Comparison of ENCODE assay signal across 8 cellular contexts in the genomic region with DNA sequence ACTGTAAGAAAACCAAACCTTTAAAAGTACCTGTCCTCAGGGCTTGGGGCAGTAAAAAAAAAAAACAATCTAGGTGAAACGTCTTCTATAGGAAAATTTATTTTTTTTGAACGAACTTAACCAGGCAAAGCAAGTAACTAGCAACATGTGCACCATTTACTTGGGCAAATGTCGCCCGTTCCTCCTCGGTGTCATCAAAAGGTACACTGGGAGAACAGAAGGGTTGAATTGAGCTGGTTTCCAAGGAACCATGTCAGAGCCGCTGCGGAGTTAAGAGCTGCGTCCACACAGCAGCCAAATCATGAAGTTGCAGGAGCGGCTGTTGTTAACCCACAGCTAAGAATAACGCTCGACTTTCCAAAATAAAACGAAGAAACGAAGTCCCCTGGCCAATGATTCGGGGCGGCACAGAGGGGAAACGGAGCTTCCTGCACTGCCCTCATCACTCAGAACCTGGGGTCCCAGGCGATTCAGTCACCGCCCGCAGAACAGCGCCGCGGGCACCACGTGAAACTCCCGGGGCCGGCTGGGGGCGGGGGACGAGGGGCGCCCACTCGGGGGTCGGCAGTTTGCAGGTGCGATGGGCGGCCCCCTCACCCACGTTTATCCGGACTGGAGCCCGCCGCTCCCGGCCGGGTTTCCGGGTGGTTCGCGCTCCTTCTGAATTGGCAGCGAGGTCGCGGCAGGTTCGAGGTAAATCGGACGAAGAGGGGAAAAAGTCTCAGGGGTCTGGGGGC. TPM values are rescaled to one million over a fixed set of nuclear protein-coding genes. Genes with fewer than 3 reads are reported as not detected.
A peak's percentile ranks its signal among the peaks of the same experiment; 100 is the strongest.
DNase-seq lines count a peak whose midpoint lies in the region; ATAC-seq and TF ChIP-seq lines count a peak whose summit lies in the region.
"Not testable (repeated sequence)": the region's sequence is repeated elsewhere in the genome, so short reads cannot be mapped to it uniquely, and the experiment has no call there.

No MANE protein-coding gene starts in this region.

- not testable (repeated sequence) for H3K27me3 Mint-ChIP-seq in CD4-positive, alpha-beta T cell; activated CD8-positive, alpha-beta memory T cell treated with anti-CD3 and anti-CD28 coated beads, Interleukin-2, amount 10 ng/mL, durations not matched to agents 7 days and 5 days; chondrocyte (ENCODE audit: low read depth); stimulated activated naive B cell treated with anti-CD40 and anti-IgM and Interleukin-4, amounts not matched to agents 10 μg/mL and 1 μg/mL and 100 μg/mL, for 72 hours

- H3K4me2 ChIP-seq in osteoblast (ENCODE audit: insufficient read depth, low read length): peak overlapping the region; percentile 72

- H4K20me1 ChIP-seq in osteoblast (ENCODE audit: insufficient read depth, low read length): not testable (repeated sequence)

- not testable (repeated sequence) for H3K27me3 ChIP-seq in CD4-positive, alpha-beta T cell (ENCODE audit: control insufficient read depth, insufficient read depth, low read length); NT2/D1 (ENCODE audit: insufficient read depth, insufficient read length); osteoblast (ENCODE audit: insufficient read depth, low read length)

- peak overlapping the region; percentile 87 for H3K4me3 Mint-ChIP-seq in CD4-positive, alpha-beta T cell
- peak overlapping the region; percentile 86 for H3K4me3 Mint-ChIP-seq in activated CD8-positive, alpha-beta memory T cell treated with anti-CD3 and anti-CD28 coated beads, Interleukin-2, amount 10 ng/mL, durations not matched to agents 7 days and 5 days
- peak overlapping the region; percentile 66 for H3K4me3 Mint-ChIP-seq in chondrocyte (ENCODE audit: unreplicated experiment)
- peak overlapping the region; percentile 87 to 92 for H3K4me3 Mint-ChIP-seq in stimulated activated naive B cell treated with anti-CD40 and anti-IgM and Interleukin-4, amounts not matched to agents 10 μg/mL and 1 μg/mL and 100 μg/mL, for 72 hours

- POLR2A ChIA-PET in CD4-positive, alpha-beta T cell (lab: Charles Lee): not testable (repeated sequence)

- ATAC-seq in CD4-positive, alpha-beta T cell (ENCODE audit: poor library complexity); activated CD8-positive, alpha-beta memory T cell treated with anti-CD3 and anti-CD28 coated beads, Interleukin-2, amount 10 ng/mL, durations not matched to agents 7 days and 5 days: not testable (repeated sequence)
- peak; percentile 10 for ATAC-seq in GM21786 (IDR thresholded peaks at IDR 0.05; ENCODE audit: unreplicated experiment)
- peak; percentile 7 to 10 for ATAC-seq in stimulated activated naive B cell treated with anti-CD40 and anti-IgM and Interleukin-4, amounts not matched to agents 10 μg/mL and 1 μg/mL and 100 μg/mL, for 72 hours (replicated peaks)

- CTCF ChIA-PET in CD4-positive, alpha-beta T cell (lab: Charles Lee); activated CD8-positive, alpha-beta memory T cell treated with anti-CD3 and anti-CD28 coated beads, Interleukin-2, amount 10 ng/mL, durations not matched to agents 7 days and 5 days (lab: Charles Lee): not testable (repeated sequence)

- not testable (repeated sequence) for H3K9me3 ChIP-seq in CD4-positive, alpha-beta T cell (ENCODE audit: control insufficient read depth, low read length); NT2/D1 (ENCODE audit: insufficient read depth, low read length); osteoblast (ENCODE audit: low read depth, low read length)

- H3K36me3 ChIP-seq in NT2/D1 (ENCODE audit: insufficient read depth, insufficient read length, low read length); osteoblast (ENCODE audit: insufficient read depth, low read length): not testable (repeated sequence)

- H2AFZ ChIP-seq in osteoblast (ENCODE audit: low read length): not testable (repeated sequence)

- not testable (repeated sequence) for H3K9ac ChIP-seq in NT2/D1 (ENCODE audit: insufficient read length, low read depth)

- peak in 7 of 10 experiments; percentile 6 to 39 (median 9) for DNase-seq in CD4-positive, alpha-beta T cell
- not testable (repeated sequence) for DNase-seq in NT2/D1 (ENCODE audit: low read depth, low spot score); chondrocyte (ENCODE audit: low spot score); osteoblast (ENCODE audit: insufficient read length, low spot score, missing footprints)
- DNase-seq in activated CD8-positive, alpha-beta memory T cell treated with anti-CD3 and anti-CD28 coated beads, Interleukin-2, amount 10 ng/mL, durations not matched to agents 7 days and 5 days: peak; percentile 64
- DNase-seq in stimulated activated naive B cell treated with anti-CD40 and anti-IgM and Interleukin-4, amounts not matched to agents 10 μg/mL and 1 μg/mL and 100 μg/mL, for 72 hours: peak; percentile 8

- H3K79me2 ChIP-seq in osteoblast (ENCODE audit: insufficient read depth, low read length): not testable (repeated sequence)

- not testable (repeated sequence) for H3K4me1 ChIP-seq in NT2/D1 (ENCODE audit: insufficient read depth, insufficient read length); osteoblast (ENCODE audit: insufficient read depth, low read length)

- intact Hi-C loops in CD4-positive, alpha-beta T cell (cut with DNase I, micrococcal nuclease): not testable (repeated sequence)

- peak overlapping the region; percentile 93 for H3K27ac Mint-ChIP-seq in CD4-positive, alpha-beta T cell
- H3K27ac Mint-ChIP-seq in activated CD8-positive, alpha-beta memory T cell treated with anti-CD3 and anti-CD28 coated beads, Interleukin-2, amount 10 ng/mL, durations not matched to agents 7 days and 5 days: peak overlapping the region; percentile 84
- not testable (repeated sequence) for H3K27ac Mint-ChIP-seq in chondrocyte (ENCODE audit: unreplicated experiment)
- peak overlapping the region; percentile 89 for H3K27ac Mint-ChIP-seq in stimulated activated naive B cell treated with anti-CD40 and anti-IgM and Interleukin-4, amounts not matched to agents 10 μg/mL and 1 μg/mL and 100 μg/mL, for 72 hours

- H3K27ac ChIP-seq in CD4-positive, alpha-beta T cell (ENCODE audit: low read depth, low read length): peak overlapping the region; percentile 7
- not testable (repeated sequence) for H3K27ac ChIP-seq in osteoblast (ENCODE audit: low read depth, low read length)

- TF ChIP-seq CTCF in CD4-positive, alpha-beta T cell (IDR thresholded peaks at IDR 0.05); chondrocyte (IDR thresholded peaks at IDR 0.05); osteoblast (IDR thresholded peaks at IDR 0.05; ENCODE audit: extremely low read depth, low read depth, low read length): not testable (repeated sequence)

- H3K9me3 Mint-ChIP-seq in CD4-positive, alpha-beta T cell; activated CD8-positive, alpha-beta memory T cell treated with anti-CD3 and anti-CD28 coated beads, Interleukin-2, amount 10 ng/mL, durations not matched to agents 7 days and 5 days (ENCODE audit: low read depth); chondrocyte (ENCODE audit: low read depth); stimulated activated naive B cell treated with anti-CD40 and anti-IgM and Interleukin-4, amounts not matched to agents 10 μg/mL and 1 μg/mL and 100 μg/mL, for 72 hours: not testable (repeated sequence)

- peaks cover 13% of the 10 kb centered on the region for H3K4me1 Mint-ChIP-seq in CD4-positive, alpha-beta T cell (ENCODE audit: low read depth)
- peaks cover 13% of the 10 kb centered on the region for H3K4me1 Mint-ChIP-seq in activated CD8-positive, alpha-beta memory T cell treated with anti-CD3 and anti-CD28 coated beads, Interleukin-2, amount 10 ng/mL, durations not matched to agents 7 days and 5 days
- H3K4me1 Mint-ChIP-seq in chondrocyte (ENCODE audit: low read depth); stimulated activated naive B cell treated with anti-CD40 and anti-IgM and Interleukin-4, amounts not matched to agents 10 μg/mL and 1 μg/mL and 100 μg/mL, for 72 hours: not testable (repeated sequence)

- not testable (repeated sequence) for H3K36me3 Mint-ChIP-seq in CD4-positive, alpha-beta T cell (ENCODE audit: low read depth); activated CD8-positive, alpha-beta memory T cell treated with anti-CD3 and anti-CD28 coated beads, Interleukin-2, amount 10 ng/mL, durations not matched to agents 7 days and 5 days; chondrocyte (ENCODE audit: low read depth); stimulated activated naive B cell treated with anti-CD40 and anti-IgM and Interleukin-4, amounts not matched to agents 10 μg/mL and 1 μg/mL and 100 μg/mL, for 72 hours

- H3K4me3 ChIP-seq in NT2/D1 (ENCODE audit: insufficient read length, low read depth): peak overlapping the region; percentile 37
- peak overlapping the region; percentile 55 for H3K4me3 ChIP-seq in iPS-11a (ENCODE audit: low read depth, low read length)
- peak overlapping the region; percentile 69 for H3K4me3 ChIP-seq in osteoblast (ENCODE audit: insufficient read depth, low read length)

RNA-seq across cellular contexts. Expression of a gene that starts 53.6 kb away (rescaled TPM):
- 1 to 10 TPM in 1 of 2 experiments, under 1 TPM in 1; 0.71 to 1.5 TPM for total RNA-seq in CD4-positive, alpha-beta T cell
- 1 to 10 TPM; 3.3 to 4.4 TPM for total RNA-seq in activated CD8-positive, alpha-beta memory T cell treated with anti-CD3 and anti-CD28 coated beads, Interleukin-2, amount 10 ng/mL, durations not matched to agents 7 days and 5 days
- total RNA-seq in chondrocyte (1.1 to 1.8 TPM (median 1.4 TPM) in 3 replicates), osteoblast (1.8 and 2.9 TPM in 2 replicates)
